In genomic region chr4:112705891-112706839, GRCh38 we compare ENCODE assay signal across 8 cellular contexts.
A peak's percentile ranks its signal among the peaks of the same experiment; 100 is the strongest.
DNase-seq lines count a peak whose midpoint lies in the region; ATAC-seq, FAIRE-seq and TF ChIP-seq lines count a peak whose summit lies in the region.
"Not testable (repeated sequence)": the region's sequence is repeated elsewhere in the genome, so short reads cannot be mapped to it uniquely, and the experiment has no call there.

No MANE protein-coding gene starts in this region.

- peaks cover 23% of the 10 kb centered on the region for H3K4me1 Mint-ChIP-seq in central memory CD8-positive, alpha-beta T cell

- DNase-seq in GM12892 (ENCODE audit: insufficient read length): peak; percentile 27
- DNase-seq in NCI-H1694 (lab: John Stamatoyannopoulos, UW): peak; percentile 16
- DNase-seq in central memory CD8-positive, alpha-beta T cell (ENCODE audit: low spot score in 2 of 2); iPS DF 6.9 (ENCODE audit: low read depth, low spot score): not testable (repeated sequence)
- DNase-seq in osteoblast (ENCODE audit: insufficient read length, low spot score, missing footprints): peak; percentile 89
- peak; percentile 27 for DNase-seq in urothelium cell line (ENCODE audit: low spot score)

- peak overlapping the region; percentile 26 for H2AFZ ChIP-seq in osteoblast (ENCODE audit: low read length)

- TF ChIP-seq POLR2A in GM12892 (IDR thresholded peaks at IDR 0.05; ENCODE audit: low read depth, low read length): peak; percentile 24; the same call in 1 of the 2 replicates

- peak overlapping the region; percentile 57; the same call in 1 of the 2 replicates for H3K4me3 ChIP-seq in iPS DF 6.9 (ENCODE audit: low read length)
- peak overlapping the region; percentile 60 for H3K4me3 ChIP-seq in osteoblast (ENCODE audit: insufficient read depth, low read length)

- not testable (repeated sequence) for H3K79me2 ChIP-seq in osteoblast (ENCODE audit: insufficient read depth, low read length)

- not testable (repeated sequence) for H3K27ac ChIP-seq in iPS DF 6.9 (ENCODE audit: low read length); osteoblast (ENCODE audit: low read depth, low read length)

- not testable (repeated sequence) for H3K4me1 ChIP-seq in iPS DF 6.9 (ENCODE audit: control insufficient read depth, insufficient read depth, low read length); osteoblast (ENCODE audit: insufficient read depth, low read length)

- not testable (repeated sequence) for H3K36me3 Mint-ChIP-seq in central memory CD8-positive, alpha-beta T cell (ENCODE audit: insufficient read depth)

- not testable (repeated sequence) for H3K9me3 Mint-ChIP-seq in central memory CD8-positive, alpha-beta T cell

- not testable (repeated sequence) for H3K27ac Mint-ChIP-seq in central memory CD8-positive, alpha-beta T cell (ENCODE audit: low read depth)

- ATAC-seq in HG02610 (IDR thresholded peaks at IDR 0.05; ENCODE audit: unreplicated experiment): peak; percentile 50
- peak; percentile 53 to 61 for ATAC-seq in activated CD4-positive, CD25-positive, alpha-beta regulatory T cell treated with anti-CD3 and anti-CD28 coated beads, Interleukin-2, amount 50 U/mL, for 24 hours
- ATAC-seq in central memory CD8-positive, alpha-beta T cell (replicated peaks; ENCODE audit: extremely low read depth, poor library complexity, severe bottlenecking): peak; percentile 53

- H3K27me3 Mint-ChIP-seq in central memory CD8-positive, alpha-beta T cell: peaks cover 63% of the 10 kb centered on the region

- no CpG with 5 or more reads among the region's 74 CpGs for WGBS in iPS DF 6.9 (ENCODE audit: insufficient coverage, insufficient read length)

- H4K20me1 ChIP-seq in osteoblast (ENCODE audit: insufficient read depth, low read length): not testable (repeated sequence)

- H3K4me3 Mint-ChIP-seq in central memory CD8-positive, alpha-beta T cell: peak overlapping the region; percentile 91

- FAIRE-seq in GM12892 (lab: Jason Lieb, UNC): peak; percentile 90
- FAIRE-seq in urothelium cell line (lab: Jason Lieb, UNC): not testable (repeated sequence)

- not testable (repeated sequence) for H3K27me3 ChIP-seq in iPS DF 6.9 (ENCODE audit: control insufficient read depth, insufficient read depth, low read length)
- H3K27me3 ChIP-seq in osteoblast (ENCODE audit: insufficient read depth, low read length): peaks cover 52% of the 10 kb centered on the region

- H3K4me2 ChIP-seq in osteoblast (ENCODE audit: insufficient read depth, low read length): peak overlapping the region; percentile 79

- not testable (repeated sequence) for TF ChIP-seq CTCF in osteoblast (IDR thresholded peaks at IDR 0.05; ENCODE audit: extremely low read depth, low read depth, low read length)

- not testable (repeated sequence) for H3K9me3 ChIP-seq in iPS DF 6.9 (ENCODE audit: control insufficient read depth, insufficient read depth, low read length); osteoblast (ENCODE audit: low read depth, low read length)

- not testable (repeated sequence) for H3K36me3 ChIP-seq in iPS DF 6.9 (ENCODE audit: control insufficient read depth, insufficient read depth, low read length); osteoblast (ENCODE audit: insufficient read depth, low read length)
